11 cellular contexts compared by ENCODE assay signal in genomic region chr11:44977493-44977984, GRCh38. TPM values are rescaled to one million over a fixed set of nuclear protein-coding genes. Genes with fewer than 3 reads are reported as not detected.
DNase-seq lines count a peak whose midpoint lies in the region; ATAC-seq, FAIRE-seq and TF ChIP-seq lines count a peak whose summit lies in the region.
"Had no signal": no experiment of that assay in that cellular context is flagged by ENCODE, and none has a peak within 500 bp of the region (broad histone marks: within the 10 kb centered on the region; RNA-seq: fewer than 3 reads in every experiment).

No MANE protein-coding gene starts in this region.

- H3K27me3 ChIP-seq in OCI-LY3 (ENCODE audit: low read depth, low read length) (no peaks in the 10 kb centered on the region), small intestine (ENCODE audit: control insufficient read depth in 2 of 2, insufficient read depth in 2 of 2, low read length in 2 of 2) (no peaks in the 10 kb centered on the region)
- H3K27me3 ChIP-seq: SJSA1 had no signal

- H3K9me3 Mint-ChIP-seq in activated T-cell treated with anti-CD3 and anti-CD28 coated beads, Interleukin-2, amount 50 U/mL, for 24 hours, result no peaks in the 10 kb centered on the region

- TF ChIP-seq CTCF in OCI-LY3 (IDR thresholded peaks at IDR 0.05; ENCODE audit: low read depth, low read length), result peak; percentile 24

- H3K4me1 ChIP-seq in OCI-LY3 (ENCODE audit: low read length) (no peaks in the 10 kb centered on the region), small intestine (ENCODE audit: control insufficient read depth in 2 of 2, insufficient read depth in 1 of 2, low read depth in 1 of 2, low read length in 1 of 2) (peaks cover 10 to 12% of the 10 kb centered on the region in 2 donors)
- H3K4me1 ChIP-seq: parathyroid adenoma had no signal

- no peaks in the 10 kb centered on the region for H3K9me3 ChIP-seq in OCI-LY3 (ENCODE audit: insufficient read depth, low read length)
- no peaks in the 10 kb centered on the region for H3K9me3 ChIP-seq in small intestine (ENCODE audit: control insufficient read depth, low read depth)
- H3K9me3 ChIP-seq: SJSA1 had no signal

- H3K4me1 Mint-ChIP-seq in activated T-cell treated with anti-CD3 and anti-CD28 coated beads, Interleukin-2, amount 50 U/mL, for 24 hours (ENCODE audit: low read depth), result peaks cover 10% of the 10 kb centered on the region

- peak; percentile 11 for ATAC-seq in esophagus mucosa

- in situ Hi-C loops in KBM-7 (cut with MboI; ENCODE audit: low pct_unique_long_range_greater_than_20kb, low sequenced_read_pairs), result no loop called here

- no peaks in the 10 kb centered on the region for H3K79me2 ChIP-seq in OCI-LY3 (ENCODE audit: low read length)
- H3K79me2 ChIP-seq: parathyroid adenoma had no signal

- H3K27me3 Mint-ChIP-seq in activated T-cell treated with anti-CD3 and anti-CD28 coated beads, Interleukin-2, amount 50 U/mL, for 24 hours, result no peaks in the 10 kb centered on the region

- no peak overlapping the region for H2AFZ ChIP-seq in OCI-LY3 (ENCODE audit: low read depth, low read length)
- H2AFZ ChIP-seq: parathyroid adenoma had no signal

- no peaks in the 10 kb centered on the region for H3K36me3 Mint-ChIP-seq in activated T-cell treated with anti-CD3 and anti-CD28 coated beads, Interleukin-2, amount 50 U/mL, for 24 hours (ENCODE audit: low read depth)

- no peak for FAIRE-seq in small intestine (lab: Jason Lieb, UNC)

- no peak overlapping the region for H3K9ac ChIP-seq in OCI-LY3 (ENCODE audit: low read length)
- H3K9ac ChIP-seq: parathyroid adenoma had no signal

- H3K27ac Mint-ChIP-seq in activated T-cell treated with anti-CD3 and anti-CD28 coated beads, Interleukin-2, amount 50 U/mL, for 24 hours, result no peak overlapping the region

- H3K27ac ChIP-seq in OCI-LY3 (ENCODE audit: low read length) (no peak overlapping the region), small intestine (ENCODE audit: low read depth in 1 of 2, low read length in 1 of 2) (peak overlapping the region in 1 of 2 donors; percentile 84)
- H3K27ac ChIP-seq: parathyroid adenoma, SJSA1 had no signal

- H4K20me1 ChIP-seq in OCI-LY3 (ENCODE audit: insufficient read depth, low read length), result no peaks in the 10 kb centered on the region

- no peak overlapping the region for H3K4me2 ChIP-seq in OCI-LY3 (ENCODE audit: low read length)

- peak; percentile 36 for DNase-seq in activated T-cell treated with anti-CD3 and anti-CD28 coated beads, Interleukin-2, amount 50 U/mL, for 24 hours
- DNase-seq in activated T-cell treated with anti-CD3 and anti-CD28 coated beads, Interleukin-2, amount 50 U/mL, for 48 hours, result no peak
- peak; percentile 71 for DNase-seq in small intestine
- no peak for DNase-seq in SKM-1 treated with dmso at 0.1 percent for 144 hours (lab: John Stamatoyannopoulos, UW; ENCODE audit: unreplicated experiment)
- no peak for DNase-seq in NCI-H1105 treated with DMSO at 0.1 percent for 48 hours (lab: John Stamatoyannopoulos, UW)
- DNase-seq in KBM-7, result no peak
- DNase-seq: cortex of kidney had no signal

- H3K4me3 Mint-ChIP-seq in activated T-cell treated with anti-CD3 and anti-CD28 coated beads, Interleukin-2, amount 50 U/mL, for 24 hours, result no peak overlapping the region

- H3K4me3 ChIP-seq in OCI-LY3 (ENCODE audit: low read length), result no peak overlapping the region
- no peak overlapping the region for H3K4me3 ChIP-seq in small intestine (ENCODE audit: low read depth in 1 of 2, low read length in 2 of 2)
- H3K4me3 ChIP-seq: SJSA1 had no signal

- 8 to 17% (median 11%) methylated on average over 9 of the region's 9 CpGs for WGBS in small intestine, 3 donors

- H3K36me3 ChIP-seq in OCI-LY3 (replicated peaks; ENCODE audit: low read depth, low read length) (no peaks in the 10 kb centered on the region), small intestine (ENCODE audit: control insufficient read depth in 2 of 2, insufficient read depth in 2 of 2, low read length in 2 of 2) (no peaks in the 10 kb centered on the region)
- H3K36me3 ChIP-seq: SJSA1 had no signal

RNA-seq across cellular contexts. Expression of gene TP53I11, which starts 26.9 kb away (rescaled TPM):
- total RNA-seq in esophagus mucosa, result 18.1 TPM
- polyA plus RNA-seq in small intestine, result 100 to 1,000 TPM in 1 of 3 donors, 10 to 100 TPM in 1, 1 to 10 TPM in 1; 6.8 to 105 (median 11.2) TPM

Comparison
In these comparisons a context has a peak if more than half of its experiments do, and no peak if none do; other contexts are left out.
1. DNase-seq: peak in activated T-cell treated with anti-CD3 and anti-CD28 coated beads, Interleukin-2, amount 50 U/mL, for 24 hours (single experiment) and small intestine (single experiment); none in activated T-cell treated with anti-CD3 and anti-CD28 coated beads, Interleukin-2, amount 50 U/mL, for 48 hours (0 of 2), SKM-1 treated with dmso at 0.1 percent for 144 hours (single experiment), NCI-H1105 treated with DMSO at 0.1 percent for 48 hours (single experiment) and KBM-7 (single experiment).